Comparison of ENCODE assay signal across 33 cellular contexts in the genomic region with DNA sequence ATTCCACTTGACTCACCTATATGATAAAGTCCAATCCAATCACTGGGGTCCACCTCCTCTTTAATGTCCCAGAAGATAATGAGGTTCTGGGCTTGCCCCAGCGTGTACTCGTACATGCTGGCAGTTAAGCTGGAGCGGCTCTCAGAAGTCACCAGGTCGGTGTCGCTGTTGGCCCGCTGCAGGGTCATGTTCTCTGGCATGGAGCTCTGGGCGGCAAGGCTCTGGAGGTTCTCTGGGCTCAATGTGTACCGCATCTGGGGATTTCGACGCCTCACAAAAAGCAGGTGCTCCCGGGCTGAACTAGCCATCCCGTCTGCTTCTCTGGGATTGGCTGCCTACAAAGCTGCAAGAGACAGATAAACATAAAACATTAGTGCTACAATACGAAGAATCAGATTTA.
"Had no signal": no experiment of that assay in that cellular context is flagged by ENCODE, and none has a peak within 500 bp of the region (broad histone marks: within the 10 kb centered on the region; RNA-seq: fewer than 3 reads in every experiment).

No MANE protein-coding gene starts in this region.

- H3K9me3 ChIP-seq: MG63 had no signal

- H3K36me3 ChIP-seq: MG63 had no signal

- H2AFZ ChIP-seq: PC-9 had no signal

- H3K4me3 ChIP-seq: MG63, PC-9 had no signal

- H3K27me3 ChIP-seq: MG63 had no signal

- H3K27ac ChIP-seq: PC-9, RWPE1, VCaP had no signal

- H3K4me2 ChIP-seq: PC-9 had no signal

- DNase-seq: activated B cell treated with CpG ODN at 0.5 μM for 24 hours; activated CD4-positive, alpha-beta memory T cell treated with anti-CD3 and anti-CD28 coated beads for 36 hours; activated CD4-positive, alpha-beta T cell treated with anti-CD3 and anti-CD28 coated beads for 4 hours; activated CD4-positive, alpha-beta T cell treated with anti-CD3 and anti-CD28 coated beads, Interleukin-2, amount 50 U/mL, for 1 hour; activated CD4-positive, CD25-positive, alpha-beta regulatory T cell treated with anti-CD3 and anti-CD28 coated beads, Interleukin-2, amount 50 U/mL, for 72 hours; activated CD8-positive, alpha-beta memory T cell treated with anti-CD3 and anti-CD28 coated beads, Interleukin-2, amount 50 U/mL, for 4 hours; activated effector memory CD4-positive, alpha-beta T cell treated with Interleukin-2 at 50 U/mL for 16 hours; activated naive CD4-positive, alpha-beta T cell treated with anti-CD3 and anti-CD28 coated beads, Interleukin-2, amount 10 ng/mL, durations not matched to agents 7 days and 5 days; activated naive CD8-positive, alpha-beta T cell treated with anti-CD3 and anti-CD28 coated beads, Interleukin-2, amount 50 U/mL, for 24 hours; activated T-cell treated with anti-CD3 and anti-CD28 coated beads for 4 hours; activated T-cell treated with anti-CD3 and anti-CD28 coated beads, Interleukin-2, amount 50 U/mL, for 48 hours; anterior cingulate cortex; caudate nucleus; MG63; NCI-H1048; NCI-H1105 treated with DMSO at 0.1 percent for 48 hours; NCI-H1436; NCI-H1694; NCI-H1930; NCI-H2081 treated with DMSO at 0.1 percent for 48 hours; NCI-H2171; NCI-H510A; NCI-H526; NCI-H748 treated with DMSO at 0.1 percent for 48 hours; NK-92 treated with Interleukin-12 subunit alpha and Interleukin-12 subunit beta, amount 100 ng/mL, for 24 hours; PC-9; Right ventricle myocardium superior; SW 1271; T-helper 1 cell; T-helper 2 cell; T-helper 9 cell had no signal
